17 cellular contexts compared by ENCODE assay signal in genomic region chr7:41051525-41051924, GRCh38.
"Had no signal": no experiment of that assay in that cellular context is flagged by ENCODE, and none has a peak within 500 bp of the region (broad histone marks: within the 10 kb centered on the region; RNA-seq: fewer than 3 reads in every experiment).

No MANE protein-coding gene starts in this region.

- H3K4me1 ChIP-seq: lower lobe of right lung, prostate gland had no signal

- ATAC-seq: activated CD4-positive, CD25-positive, alpha-beta regulatory T cell treated with anti-CD3 and anti-CD28 coated beads, Interleukin-2, amount 50 U/mL, for 24 hours; lower lobe of right lung; naive thymus-derived CD8-positive, alpha-beta T cell; stimulated activated naive B cell treated with anti-CD40 and anti-IgM and Interleukin-4, amounts not matched to agents 10 μg/mL and 1 μg/mL and 100 μg/mL, for 72 hours; T-cell had no signal

- H3K36me3 ChIP-seq: cardiac muscle cell, lower lobe of right lung, prostate gland, tibial nerve had no signal

- H3K27ac ChIP-seq: cardiac muscle cell, lower lobe of right lung, prostate gland, SK-N-MC had no signal

- H3K9me3 ChIP-seq: lower lobe of right lung, prostate gland, tibial nerve had no signal

- DNase-seq: activated CD4-positive, alpha-beta T cell treated with anti-CD3 and anti-CD28 coated beads, Interleukin-2, amount 50 U/mL, for 1 hour; activated naive CD4-positive, alpha-beta T cell treated with Interleukin-2 at 50 U/mL for 16 hours; activated T-cell treated with anti-CD3 and anti-CD28 coated beads for 4 hours; aorta; erythroblast; hippocampal formation; kidney glomerular epithelial cell; lower lobe of right lung; naive thymus-derived CD8-positive, alpha-beta T cell; stimulated activated naive B cell treated with anti-CD40 and anti-IgM and Interleukin-4, amounts not matched to agents 10 μg/mL and 1 μg/mL and 100 μg/mL, for 72 hours; T-cell; T-helper 9 cell had no signal

- H3K4me3 ChIP-seq: cardiac muscle cell, lower lobe of right lung, prostate gland, SK-N-MC, tibial nerve had no signal

- H3K27me3 ChIP-seq: cardiac muscle cell, tibial nerve had no signal
